Comparison of ENCODE assay signal across 28 cellular contexts in the genomic region with DNA sequence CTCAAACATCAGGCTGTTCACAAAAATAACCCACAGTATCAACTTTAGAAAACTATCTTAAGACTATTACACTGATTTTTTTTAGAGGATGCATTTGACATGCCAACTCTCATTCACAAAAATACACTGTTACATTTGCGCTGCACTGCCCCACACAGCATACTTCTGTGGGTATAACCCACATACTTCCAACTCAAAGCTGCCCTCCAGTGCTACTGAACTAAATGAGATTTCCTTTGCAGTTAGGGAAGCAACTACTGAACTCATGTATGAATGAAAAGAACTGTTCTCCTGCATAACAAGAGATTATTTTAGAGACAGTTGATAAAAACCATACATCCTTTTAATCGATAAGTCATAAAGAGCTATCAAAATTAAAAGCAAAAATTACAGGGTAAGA.
"Had no signal": no experiment of that assay in that cellular context is flagged by ENCODE, and none has a peak within 500 bp of the region (broad histone marks: within the 10 kb centered on the region; RNA-seq: fewer than 3 reads in every experiment).

No MANE protein-coding gene starts in this region.

- H3K9me3 Mint-ChIP-seq: activated CD4-positive, alpha-beta memory T cell treated with anti-CD3 and anti-CD28 coated beads for 36 hours; activated CD4-positive, alpha-beta T cell treated with anti-CD3 and anti-CD28 coated beads, Interleukin-2, amount 10 ng/mL, durations not matched to agents 7 days and 5 days; activated naive CD4-positive, alpha-beta T cell treated with anti-CD3 and anti-CD28 coated beads, Interleukin-2, amount 50 U/mL, for 72 hours; activated naive CD8-positive, alpha-beta T cell treated with anti-CD3 and anti-CD28 coated beads, Interleukin-2, amount 50 U/mL, for 24 hours; activated T-cell treated with anti-CD3 and anti-CD28 coated beads, Interleukin-2, amount 50 U/mL, for 4 hours; central memory CD8-positive, alpha-beta T cell; T-helper 1 cell treated with Interleukin-12 subunit alpha and Interleukin-12 subunit beta and Interleukin-4 antibody, amounts not matched to agents 30 μg/mL and 1 μg/mL, for 36 hours had no signal

- H3K27me3 ChIP-seq: MG63, SJCRH30 had no signal

- H3K9ac ChIP-seq: KMS-11 had no signal

- DNase-seq: activated CD4-positive, alpha-beta memory T cell treated with anti-CD3 and anti-CD28 coated beads for 36 hours; activated CD4-positive, alpha-beta T cell treated with anti-CD3 and anti-CD28 coated beads, Interleukin-2, amount 10 ng/mL, durations not matched to agents 7 days and 5 days; activated CD8-positive, alpha-beta memory T cell treated with anti-CD3 and anti-CD28 coated beads for 24 hours; activated effector memory CD4-positive, alpha-beta T cell treated with anti-CD3 and anti-CD28 coated beads, Interleukin-2, amount 50 U/mL, for 16 hours; activated naive CD4-positive, alpha-beta T cell treated with Interleukin-2 at 50 U/mL for 16 hours; activated naive CD8-positive, alpha-beta T cell treated with anti-CD3 and anti-CD28 coated beads, Interleukin-2, amount 50 U/mL, for 24 hours; activated T-cell treated with anti-CD3 and anti-CD28 coated beads, Interleukin-2, amount 50 U/mL, for 4 hours; amygdala; MG63; NCI-H1105; NCI-H1436; NCI-H187 treated with DMSO at 0.1 percent for 48 hours; NCI-H2171; NCI-H2227 treated with DMSO at 0.1 percent for 48 hours; NCI-H446 treated with DMSO at 0.1 percent for 48 hours; NCI-H526; NCI-H82; OCI-M1; Right ventricle myocardium superior; SJCRH30 had no signal

- H3K4me3 Mint-ChIP-seq: activated CD4-positive, alpha-beta memory T cell treated with anti-CD3 and anti-CD28 coated beads for 36 hours; activated CD4-positive, alpha-beta T cell treated with anti-CD3 and anti-CD28 coated beads, Interleukin-2, amount 10 ng/mL, durations not matched to agents 7 days and 5 days; activated naive CD8-positive, alpha-beta T cell treated with anti-CD3 and anti-CD28 coated beads, Interleukin-2, amount 50 U/mL, for 24 hours; activated T-cell treated with anti-CD3 and anti-CD28 coated beads, Interleukin-2, amount 50 U/mL, for 4 hours; brain; central memory CD8-positive, alpha-beta T cell; T-helper 1 cell treated with Interleukin-12 subunit alpha and Interleukin-12 subunit beta and Interleukin-4 antibody, amounts not matched to agents 30 μg/mL and 1 μg/mL, for 36 hours had no signal

- H3K36me3 Mint-ChIP-seq: activated CD4-positive, alpha-beta memory T cell treated with anti-CD3 and anti-CD28 coated beads for 36 hours; activated naive CD4-positive, alpha-beta T cell treated with anti-CD3 and anti-CD28 coated beads, Interleukin-2, amount 50 U/mL, for 72 hours; brain had no signal

- H3K36me3 ChIP-seq: MG63, SJCRH30 had no signal

- H3K9me3 ChIP-seq: MG63, SJCRH30 had no signal

- H3K4me1 Mint-ChIP-seq: activated CD4-positive, alpha-beta T cell treated with anti-CD3 and anti-CD28 coated beads, Interleukin-2, amount 10 ng/mL, durations not matched to agents 7 days and 5 days; activated naive CD8-positive, alpha-beta T cell treated with anti-CD3 and anti-CD28 coated beads, Interleukin-2, amount 50 U/mL, for 24 hours; brain; central memory CD8-positive, alpha-beta T cell had no signal

- H3K27ac ChIP-seq: KMS-11, RWPE1, SJCRH30 had no signal

- H3K4me3 ChIP-seq: MG63, SJCRH30 had no signal

- H3K27ac Mint-ChIP-seq: activated CD4-positive, alpha-beta memory T cell treated with anti-CD3 and anti-CD28 coated beads for 36 hours; activated CD4-positive, alpha-beta T cell treated with anti-CD3 and anti-CD28 coated beads, Interleukin-2, amount 10 ng/mL, durations not matched to agents 7 days and 5 days; activated naive CD4-positive, alpha-beta T cell treated with anti-CD3 and anti-CD28 coated beads, Interleukin-2, amount 50 U/mL, for 72 hours; activated naive CD8-positive, alpha-beta T cell treated with anti-CD3 and anti-CD28 coated beads, Interleukin-2, amount 50 U/mL, for 24 hours; T-helper 1 cell treated with Interleukin-12 subunit alpha and Interleukin-12 subunit beta and Interleukin-4 antibody, amounts not matched to agents 30 μg/mL and 1 μg/mL, for 36 hours had no signal

- ATAC-seq: activated CD4-positive, CD25-positive, alpha-beta regulatory T cell treated with anti-CD3 and anti-CD28 coated beads, Interleukin-2, amount 50 U/mL, for 24 hours; activated naive CD4-positive, alpha-beta T cell treated with anti-CD3 and anti-CD28 coated beads, Interleukin-2, amount 50 U/mL, for 72 hours; activated naive CD8-positive, alpha-beta T cell treated with anti-CD3 and anti-CD28 coated beads, Interleukin-2, amount 50 U/mL, for 24 hours; activated T-cell treated with anti-CD3 and anti-CD28 coated beads, Interleukin-2, amount 50 U/mL, for 4 hours; Panc1 had no signal
